Comparison of ENCODE assay signal across 8 cellular contexts in genomic region chr12:53989227-53990113, GRCh38. TPM values are rescaled to one million over a fixed set of nuclear protein-coding genes. Genes with fewer than 3 reads are reported as not detected.
DNase-seq lines count a peak whose midpoint lies in the region; ATAC-seq lines count a peak whose summit lies in the region.

No MANE protein-coding gene starts in this region.

- intact Hi-C loops in activated T-helper 2 cell treated with anti-CD3 and anti-CD28 coated beads, Interferon-gamma antibody, Interleukin-2, Interleukin-4, amounts not matched to agents 10 μg/mL and 5 μg/mL and 100 μg/mL, durations not matched to agents 14 hours and 24 hours and 36 hours (cut with micrococcal nuclease), result loop anchor here (10.0 kb wide), 2 partner anchors 55 to 295 kb away; partner anchors contain the start of gene HOXC13

- H3K27ac Mint-ChIP-seq in stimulated activated memory B cell treated with anti-CD40 and anti-IgM and Interleukin-4, amounts not matched to agents 10 μg/mL and 1 μg/mL and 100 μg/mL, for 72 hours, result no peak overlapping the region
- no peak overlapping the region for H3K27ac Mint-ChIP-seq in activated T-helper 2 cell treated with anti-CD3 and anti-CD28 coated beads, Interferon-gamma antibody, Interleukin-2, Interleukin-4, amounts not matched to agents 10 μg/mL and 5 μg/mL and 100 μg/mL, durations not matched to agents 14 hours and 24 hours and 36 hours

- ATAC-seq in HG03378 (IDR thresholded peaks at IDR 0.05; ENCODE audit: unreplicated experiment), result no peak
- ATAC-seq in stimulated activated memory B cell treated with anti-CD40 and anti-IgM and Interleukin-4, amounts not matched to agents 10 μg/mL and 1 μg/mL and 100 μg/mL, for 72 hours, result no peak

- H3K9me3 Mint-ChIP-seq in stimulated activated memory B cell treated with anti-CD40 and anti-IgM and Interleukin-4, amounts not matched to agents 10 μg/mL and 1 μg/mL and 100 μg/mL, for 72 hours, result no peaks in the 10 kb centered on the region
- no peaks in the 10 kb centered on the region for H3K9me3 Mint-ChIP-seq in activated T-helper 2 cell treated with anti-CD3 and anti-CD28 coated beads, Interferon-gamma antibody, Interleukin-2, Interleukin-4, amounts not matched to agents 10 μg/mL and 5 μg/mL and 100 μg/mL, durations not matched to agents 14 hours and 24 hours and 36 hours

- peaks cover 47% of the 10 kb centered on the region for H3K4me1 Mint-ChIP-seq in stimulated activated memory B cell treated with anti-CD40 and anti-IgM and Interleukin-4, amounts not matched to agents 10 μg/mL and 1 μg/mL and 100 μg/mL, for 72 hours
- peaks cover 23% of the 10 kb centered on the region for H3K4me1 Mint-ChIP-seq in activated T-helper 2 cell treated with anti-CD3 and anti-CD28 coated beads, Interferon-gamma antibody, Interleukin-2, Interleukin-4, amounts not matched to agents 10 μg/mL and 5 μg/mL and 100 μg/mL, durations not matched to agents 14 hours and 24 hours and 36 hours (ENCODE audit: low read depth)

- peak; percentile 39 for DNase-seq in stimulated activated CD4-positive, alpha-beta T cell treated with anti-CD3 and anti-CD28 coated beads, Interleukin-4, amount 100 ng/mL, for 1 hour
- DNase-seq in stimulated activated CD4-positive, alpha-beta T cell treated with anti-CD3 and anti-CD28 coated beads, Interleukin-2, amount 100 ng/mL, for 24 hours, result no peak
- DNase-seq in NAMALWA (ENCODE audit: low spot score) (peak; percentile 85), amniotic epithelial cell (ENCODE audit: low read depth) (peak; percentile 42), medulla oblongata (ENCODE audit: extremely low spot score) (peak; percentile 60)
- DNase-seq in activated T-helper 2 cell treated with anti-CD3 and anti-CD28 coated beads, Interferon-gamma antibody, Interleukin-2, Interleukin-4, amounts not matched to agents 10 μg/mL and 5 μg/mL and 100 μg/mL, durations not matched to agents 14 hours and 24 hours and 36 hours (ENCODE audit: low spot score), result no peak

- peaks cover 100% of the 10 kb centered on the region for H3K27me3 Mint-ChIP-seq in stimulated activated memory B cell treated with anti-CD40 and anti-IgM and Interleukin-4, amounts not matched to agents 10 μg/mL and 1 μg/mL and 100 μg/mL, for 72 hours
- H3K27me3 Mint-ChIP-seq in activated T-helper 2 cell treated with anti-CD3 and anti-CD28 coated beads, Interferon-gamma antibody, Interleukin-2, Interleukin-4, amounts not matched to agents 10 μg/mL and 5 μg/mL and 100 μg/mL, durations not matched to agents 14 hours and 24 hours and 36 hours (ENCODE audit: low read depth), result peaks cover 93% of the 10 kb centered on the region

- H3K36me3 Mint-ChIP-seq in stimulated activated memory B cell treated with anti-CD40 and anti-IgM and Interleukin-4, amounts not matched to agents 10 μg/mL and 1 μg/mL and 100 μg/mL, for 72 hours, result no peaks in the 10 kb centered on the region
- H3K36me3 Mint-ChIP-seq in activated T-helper 2 cell treated with anti-CD3 and anti-CD28 coated beads, Interferon-gamma antibody, Interleukin-2, Interleukin-4, amounts not matched to agents 10 μg/mL and 5 μg/mL and 100 μg/mL, durations not matched to agents 14 hours and 24 hours and 36 hours (ENCODE audit: low read depth), result no peaks in the 10 kb centered on the region

- H3K4me3 Mint-ChIP-seq in stimulated activated memory B cell treated with anti-CD40 and anti-IgM and Interleukin-4, amounts not matched to agents 10 μg/mL and 1 μg/mL and 100 μg/mL, for 72 hours, result no peak overlapping the region
- H3K4me3 Mint-ChIP-seq in activated T-helper 2 cell treated with anti-CD3 and anti-CD28 coated beads, Interferon-gamma antibody, Interleukin-2, Interleukin-4, amounts not matched to agents 10 μg/mL and 5 μg/mL and 100 μg/mL, durations not matched to agents 14 hours and 24 hours and 36 hours (ENCODE audit: low read depth), result no peak overlapping the region

RNA-seq across cellular contexts. Expression of gene HOXC10, which starts 4.5 kb away (rescaled TPM):
- total RNA-seq in activated T-helper 2 cell treated with anti-CD3 and anti-CD28 coated beads, Interferon-gamma antibody, Interleukin-2, Interleukin-4, amounts not matched to agents 10 μg/mL and 5 μg/mL and 100 μg/mL, durations not matched to agents 14 hours and 24 hours and 36 hours, result not detected in 2 replicates

RNA-seq across cellular contexts. Expression of gene HOXC9, which starts 10.5 kb away (rescaled TPM):
- total RNA-seq in activated T-helper 2 cell treated with anti-CD3 and anti-CD28 coated beads, Interferon-gamma antibody, Interleukin-2, Interleukin-4, amounts not matched to agents 10 μg/mL and 5 μg/mL and 100 μg/mL, durations not matched to agents 14 hours and 24 hours and 36 hours, result not detected in 2 replicates

RNA-seq across cellular contexts. Expression of gene HOTAIR, which starts 14.7 kb away (rescaled TPM):
- not detected in 2 replicates for total RNA-seq in activated T-helper 2 cell treated with anti-CD3 and anti-CD28 coated beads, Interferon-gamma antibody, Interleukin-2, Interleukin-4, amounts not matched to agents 10 μg/mL and 5 μg/mL and 100 μg/mL, durations not matched to agents 14 hours and 24 hours and 36 hours

RNA-seq across cellular contexts. Expression of gene HOXC11, which starts 16.5 kb away (rescaled TPM):
- not detected in 2 replicates for total RNA-seq in activated T-helper 2 cell treated with anti-CD3 and anti-CD28 coated beads, Interferon-gamma antibody, Interleukin-2, Interleukin-4, amounts not matched to agents 10 μg/mL and 5 μg/mL and 100 μg/mL, durations not matched to agents 14 hours and 24 hours and 36 hours

RNA-seq across cellular contexts. Expression of gene HOXC8, which starts 19.3 kb away (rescaled TPM):
- not detected in 2 replicates for total RNA-seq in activated T-helper 2 cell treated with anti-CD3 and anti-CD28 coated beads, Interferon-gamma antibody, Interleukin-2, Interleukin-4, amounts not matched to agents 10 μg/mL and 5 μg/mL and 100 μg/mL, durations not matched to agents 14 hours and 24 hours and 36 hours

Comparison
In these comparisons a context has a peak if more than half of its experiments do, and no peak if none do; other contexts are left out.
1. DNase-seq: peak in stimulated activated CD4-positive, alpha-beta T cell treated with anti-CD3 and anti-CD28 coated beads, Interleukin-4, amount 100 ng/mL, for 1 hour (single experiment), NAMALWA (single experiment), amniotic epithelial cell (single experiment) and medulla oblongata (single experiment); none in stimulated activated CD4-positive, alpha-beta T cell treated with anti-CD3 and anti-CD28 coated beads, Interleukin-2, amount 100 ng/mL, for 24 hours (0 of 2) and activated T-helper 2 cell treated with anti-CD3 and anti-CD28 coated beads, Interferon-gamma antibody, Interleukin-2, Interleukin-4, amounts not matched to agents 10 μg/mL and 5 μg/mL and 100 μg/mL, durations not matched to agents 14 hours and 24 hours and 36 hours (single experiment).